In genomic region chr9:36011379-36011778, GRCh38 we compare ENCODE assay signal across 1 cellular context.
TF ChIP-seq lines count a peak whose summit lies in the region.

No MANE protein-coding gene starts in this region.

TF ChIP-seq in WTC11, 78 proteins besides CTCF, POLR2A, EP300 and RAD21 (continued from another document):
- TF ChIP-seq AFF4 (CRISPR knock-in tag; IDR thresholded peaks at IDR 0.05; ENCODE audit: borderline replicate concordance) (no peak), ARID4B (CRISPR knock-in tag; IDR thresholded peaks at IDR 0.05; ENCODE audit: borderline replicate concordance) (no peak)
TF ChIP-seq in WTC11: peak in this region for 0.
